In the genomic region with DNA sequence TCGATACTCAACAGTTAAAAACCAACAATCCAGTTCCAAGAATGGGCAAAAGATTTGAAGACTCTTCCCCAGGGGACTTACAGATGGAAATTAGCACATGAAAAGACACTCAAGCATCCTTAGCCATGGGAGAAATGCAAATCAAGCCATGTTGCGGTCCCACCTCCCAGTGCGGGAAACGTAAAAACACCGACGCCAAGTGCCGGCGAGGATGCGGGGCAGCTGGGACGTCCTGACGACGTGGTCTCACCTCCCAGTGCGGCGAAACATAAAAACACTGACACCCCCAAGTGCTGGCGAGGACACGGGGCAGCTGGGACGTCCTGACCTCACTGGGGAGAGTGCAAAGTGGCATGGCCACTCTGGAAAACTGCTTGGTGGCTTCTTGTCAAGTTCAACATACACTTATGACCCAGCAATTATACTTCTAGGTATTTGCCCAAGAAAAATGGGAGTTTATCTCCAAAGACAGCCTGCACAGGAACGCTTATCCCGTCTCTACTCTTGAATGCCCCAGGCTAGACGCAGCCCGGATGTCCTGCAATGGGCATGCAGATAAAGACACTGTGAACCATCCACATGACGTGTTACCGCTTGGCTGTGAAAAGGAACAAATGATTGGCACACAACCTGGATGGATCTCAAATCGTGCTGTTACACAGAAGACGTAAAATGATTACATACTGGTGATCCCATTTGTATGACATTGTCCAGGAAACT, we compare ENCODE assay signal across 1 cellular context.
TF ChIP-seq lines count a peak whose summit lies in the region.

No MANE protein-coding gene starts in this region.

TF ChIP-seq in GM23338, 12 proteins besides CTCF, POLR2A, EP300 and RAD21:
- TF ChIP-seq, protein P1, sequence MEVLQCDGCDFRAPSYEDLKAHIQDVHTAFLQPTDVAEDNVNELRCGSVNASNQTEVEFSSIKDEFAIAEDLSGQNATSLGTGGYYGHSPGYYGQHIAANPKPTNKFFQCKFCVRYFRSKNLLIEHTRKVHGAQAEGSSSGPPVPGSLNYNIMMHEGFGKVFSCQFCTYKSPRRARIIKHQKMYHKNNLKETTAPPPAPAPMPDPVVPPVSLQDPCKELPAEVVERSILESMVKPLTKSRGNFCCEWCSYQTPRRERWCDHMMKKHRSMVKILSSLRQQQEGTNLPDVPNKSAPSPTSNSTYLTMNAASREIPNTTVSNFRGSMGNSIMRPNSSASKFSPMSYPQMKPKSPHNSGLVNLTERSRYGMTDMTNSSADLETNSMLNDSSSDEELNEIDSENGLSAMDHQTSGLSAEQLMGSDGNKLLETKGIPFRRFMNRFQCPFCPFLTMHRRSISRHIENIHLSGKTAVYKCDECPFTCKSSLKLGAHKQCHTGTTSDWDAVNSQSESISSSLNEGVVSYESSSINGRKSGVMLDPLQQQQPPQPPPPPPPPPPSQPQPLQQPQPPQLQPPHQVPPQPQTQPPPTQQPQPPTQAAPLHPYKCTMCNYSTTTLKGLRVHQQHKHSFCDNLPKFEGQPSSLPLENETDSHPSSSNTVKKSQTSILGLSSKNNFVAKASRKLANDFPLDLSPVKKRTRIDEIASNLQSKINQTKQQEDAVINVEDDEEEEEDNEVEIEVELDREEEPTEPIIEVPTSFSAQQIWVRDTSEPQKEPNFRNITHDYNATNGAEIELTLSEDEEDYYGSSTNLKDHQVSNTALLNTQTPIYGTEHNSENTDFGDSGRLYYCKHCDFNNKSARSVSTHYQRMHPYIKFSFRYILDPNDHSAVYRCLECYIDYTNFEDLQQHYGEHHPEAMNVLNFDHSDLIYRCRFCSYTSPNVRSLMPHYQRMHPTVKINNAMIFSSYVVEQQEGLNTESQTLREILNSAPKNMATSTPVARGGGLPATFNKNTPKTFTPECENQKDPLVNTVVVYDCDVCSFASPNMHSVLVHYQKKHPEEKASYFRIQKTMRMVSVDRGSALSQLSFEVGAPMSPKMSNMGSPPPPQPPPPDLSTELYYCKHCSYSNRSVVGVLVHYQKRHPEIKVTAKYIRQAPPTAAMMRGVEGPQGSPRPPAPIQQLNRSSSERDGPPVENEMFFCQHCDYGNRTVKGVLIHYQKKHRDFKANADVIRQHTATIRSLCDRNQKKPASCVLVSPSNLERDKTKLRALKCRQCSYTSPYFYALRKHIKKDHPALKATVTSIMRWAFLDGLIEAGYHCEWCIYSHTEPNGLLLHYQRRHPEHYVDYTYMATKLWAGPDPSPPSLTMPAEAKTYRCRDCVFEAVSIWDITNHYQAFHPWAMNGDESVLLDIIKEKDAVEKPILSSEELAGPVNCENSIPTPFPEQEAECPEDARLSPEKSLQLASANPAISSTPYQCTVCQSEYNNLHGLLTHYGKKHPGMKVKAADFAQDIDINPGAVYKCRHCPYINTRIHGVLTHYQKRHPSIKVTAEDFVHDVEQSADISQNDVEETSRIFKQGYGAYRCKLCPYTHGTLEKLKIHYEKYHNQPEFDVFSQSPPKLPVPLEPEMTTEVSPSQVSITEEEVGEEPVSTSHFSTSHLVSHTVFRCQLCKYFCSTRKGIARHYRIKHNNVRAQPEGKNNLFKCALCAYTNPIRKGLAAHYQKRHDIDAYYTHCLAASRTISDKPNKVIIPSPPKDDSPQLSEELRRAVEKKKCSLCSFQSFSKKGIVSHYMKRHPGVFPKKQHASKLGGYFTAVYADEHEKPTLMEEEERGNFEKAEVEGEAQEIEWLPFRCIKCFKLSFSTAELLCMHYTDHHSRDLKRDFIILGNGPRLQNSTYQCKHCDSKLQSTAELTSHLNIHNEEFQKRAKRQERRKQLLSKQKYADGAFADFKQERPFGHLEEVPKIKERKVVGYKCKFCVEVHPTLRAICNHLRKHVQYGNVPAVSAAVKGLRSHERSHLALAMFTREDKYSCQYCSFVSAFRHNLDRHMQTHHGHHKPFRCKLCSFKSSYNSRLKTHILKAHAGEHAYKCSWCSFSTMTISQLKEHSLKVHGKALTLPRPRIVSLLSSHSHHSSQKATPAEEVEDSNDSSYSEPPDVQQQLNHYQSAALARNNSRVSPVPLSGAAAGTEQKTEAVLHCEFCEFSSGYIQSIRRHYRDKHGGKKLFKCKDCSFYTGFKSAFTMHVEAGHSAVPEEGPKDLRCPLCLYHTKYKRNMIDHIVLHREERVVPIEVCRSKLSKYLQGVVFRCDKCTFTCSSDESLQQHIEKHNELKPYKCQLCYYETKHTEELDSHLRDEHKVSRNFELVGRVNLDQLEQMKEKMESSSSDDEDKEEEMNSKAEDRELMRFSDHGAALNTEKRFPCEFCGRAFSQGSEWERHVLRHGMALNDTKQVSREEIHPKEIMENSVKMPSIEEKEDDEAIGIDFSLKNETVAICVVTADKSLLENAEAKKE (CRISPR knock-in tag; IDR thresholded peaks at IDR 0.05) = no peak
- TF ChIP-seq NANOG (IDR thresholded peaks at IDR 0.05; ENCODE audit: borderline replicate concordance) (no peak), ZNF114 (CRISPR knock-in tag; IDR thresholded peaks at IDR 0.05) (no peak), POLR2AphosphoS5 (IDR thresholded peaks at IDR 0.05; ENCODE audit: low read depth) (no peak), EZH2 (IDR thresholded peaks at IDR 0.05; ENCODE audit: low read depth, unreplicated experiment) (no peak), STAT1 (IDR thresholded peaks at IDR 0.05; ENCODE audit: unreplicated experiment) (no peak), ZNF331 (CRISPR knock-in tag; IDR thresholded peaks at IDR 0.05; ENCODE audit: low read depth) (no peak), EZH2phosphoT487 (IDR thresholded peaks at IDR 0.05; ENCODE audit: unreplicated experiment) (no peak), JUNB (IDR thresholded peaks at IDR 0.05; ENCODE audit: unreplicated experiment) (no peak), CREB1 (CRISPR knock-in tag; IDR thresholded peaks at IDR 0.05; ENCODE audit: low read depth) (no peak)
- TF ChIP-seq, protein P2, sequence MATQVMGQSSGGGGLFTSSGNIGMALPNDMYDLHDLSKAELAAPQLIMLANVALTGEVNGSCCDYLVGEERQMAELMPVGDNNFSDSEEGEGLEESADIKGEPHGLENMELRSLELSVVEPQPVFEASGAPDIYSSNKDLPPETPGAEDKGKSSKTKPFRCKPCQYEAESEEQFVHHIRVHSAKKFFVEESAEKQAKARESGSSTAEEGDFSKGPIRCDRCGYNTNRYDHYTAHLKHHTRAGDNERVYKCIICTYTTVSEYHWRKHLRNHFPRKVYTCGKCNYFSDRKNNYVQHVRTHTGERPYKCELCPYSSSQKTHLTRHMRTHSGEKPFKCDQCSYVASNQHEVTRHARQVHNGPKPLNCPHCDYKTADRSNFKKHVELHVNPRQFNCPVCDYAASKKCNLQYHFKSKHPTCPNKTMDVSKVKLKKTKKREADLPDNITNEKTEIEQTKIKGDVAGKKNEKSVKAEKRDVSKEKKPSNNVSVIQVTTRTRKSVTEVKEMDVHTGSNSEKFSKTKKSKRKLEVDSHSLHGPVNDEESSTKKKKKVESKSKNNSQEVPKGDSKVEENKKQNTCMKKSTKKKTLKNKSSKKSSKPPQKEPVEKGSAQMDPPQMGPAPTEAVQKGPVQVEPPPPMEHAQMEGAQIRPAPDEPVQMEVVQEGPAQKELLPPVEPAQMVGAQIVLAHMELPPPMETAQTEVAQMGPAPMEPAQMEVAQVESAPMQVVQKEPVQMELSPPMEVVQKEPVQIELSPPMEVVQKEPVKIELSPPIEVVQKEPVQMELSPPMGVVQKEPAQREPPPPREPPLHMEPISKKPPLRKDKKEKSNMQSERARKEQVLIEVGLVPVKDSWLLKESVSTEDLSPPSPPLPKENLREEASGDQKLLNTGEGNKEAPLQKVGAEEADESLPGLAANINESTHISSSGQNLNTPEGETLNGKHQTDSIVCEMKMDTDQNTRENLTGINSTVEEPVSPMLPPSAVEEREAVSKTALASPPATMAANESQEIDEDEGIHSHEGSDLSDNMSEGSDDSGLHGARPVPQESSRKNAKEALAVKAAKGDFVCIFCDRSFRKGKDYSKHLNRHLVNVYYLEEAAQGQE (IDR thresholded peaks at IDR 0.05; ENCODE audit: unreplicated experiment) = no peak
- TF ChIP-seq, protein P3, sequence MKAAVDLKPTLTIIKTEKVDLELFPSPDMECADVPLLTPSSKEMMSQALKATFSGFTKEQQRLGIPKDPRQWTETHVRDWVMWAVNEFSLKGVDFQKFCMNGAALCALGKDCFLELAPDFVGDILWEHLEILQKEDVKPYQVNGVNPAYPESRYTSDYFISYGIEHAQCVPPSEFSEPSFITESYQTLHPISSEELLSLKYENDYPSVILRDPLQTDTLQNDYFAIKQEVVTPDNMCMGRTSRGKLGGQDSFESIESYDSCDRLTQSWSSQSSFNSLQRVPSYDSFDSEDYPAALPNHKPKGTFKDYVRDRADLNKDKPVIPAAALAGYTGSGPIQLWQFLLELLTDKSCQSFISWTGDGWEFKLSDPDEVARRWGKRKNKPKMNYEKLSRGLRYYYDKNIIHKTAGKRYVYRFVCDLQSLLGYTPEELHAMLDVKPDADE (IDR thresholded peaks at IDR 0.05) = no peak
TF ChIP-seq in GM23338: peak in this region for 0.
